ENCODE assay signal across 8 cellular contexts in the genomic region with DNA sequence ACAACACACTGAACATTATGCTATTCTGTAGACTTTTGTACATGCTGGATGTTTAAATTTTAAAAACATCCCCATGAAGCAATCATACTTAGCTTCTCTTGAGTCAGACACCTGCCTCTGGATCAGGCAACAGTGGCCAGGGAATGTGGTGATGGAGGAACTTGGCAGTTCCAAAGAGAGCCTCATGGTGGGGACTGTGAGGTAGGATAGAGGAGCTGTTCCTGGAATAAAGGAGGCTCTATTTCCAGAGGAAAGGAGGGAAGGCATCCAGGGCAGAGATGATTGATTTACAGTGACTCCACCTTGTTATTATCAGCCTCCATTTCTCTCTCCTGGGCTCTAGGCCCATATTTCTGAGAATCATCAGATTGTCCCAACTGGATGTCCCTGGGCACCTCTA. TPM values are rescaled to one million over a fixed set of nuclear protein-coding genes. Genes with fewer than 3 reads are reported as not detected.
A peak's percentile ranks its signal among the peaks of the same experiment; 100 is the strongest.
DNase-seq lines count a peak whose midpoint lies in the region; ATAC-seq and TF ChIP-seq lines count a peak whose summit lies in the region.

No MANE protein-coding gene starts in this region.

- no peaks in the 10 kb centered on the region for H3K4me1 ChIP-seq in Karpas-422 (ENCODE audit: low read length)

- H3K27ac ChIP-seq in Karpas-422 (ENCODE audit: low read length), result no peak overlapping the region

- H3K4me2 ChIP-seq in Karpas-422 (ENCODE audit: low read depth, low read length, poor library complexity, severe bottlenecking), result no peak overlapping the region

- no peak overlapping the region for H3K4me3 ChIP-seq in AG10803 (ENCODE audit: low read length)
- H3K4me3 ChIP-seq in Karpas-422 (ENCODE audit: low read length), result no peak overlapping the region

- H3K9me2 ChIP-seq in Karpas-422 (replicated peaks; ENCODE audit: insufficient read depth, low read length), result no peaks in the 10 kb centered on the region

- H3K27me3 ChIP-seq in Karpas-422 (ENCODE audit: low read length), result no peaks in the 10 kb centered on the region

- no peaks in the 10 kb centered on the region for H3K9me3 ChIP-seq in Karpas-422 (ENCODE audit: low read length)

- H3K79me2 ChIP-seq in Karpas-422 (ENCODE audit: low read length), result no peaks in the 10 kb centered on the region

- no peak overlapping the region for H3K9ac ChIP-seq in Karpas-422 (ENCODE audit: low read length)

- ATAC-seq in HG02840 (IDR thresholded peaks at IDR 0.05; ENCODE audit: low FRiP score, unreplicated experiment), result no peak
- no peak for ATAC-seq in GM21717 (IDR thresholded peaks at IDR 0.05; ENCODE audit: unreplicated experiment)

- H4K20me1 ChIP-seq in Karpas-422 (ENCODE audit: insufficient read depth, low read depth, low read length), result no peaks in the 10 kb centered on the region

- DNase-seq in AG10803 (ENCODE audit: low read depth) (peak; percentile 29), M059J (ENCODE audit: low read depth) (peak; percentile 54), cerebellar cortex (ENCODE audit: low spot score) (peak; percentile 47), medulla oblongata (ENCODE audit: extremely low spot score) (peak; percentile 40), NOMO-1 (lab: John Stamatoyannopoulos, UW; ENCODE audit: unreplicated experiment in 2 of 2) (no peak), Karpas-422 (no peak)

- H2AFZ ChIP-seq in Karpas-422 (ENCODE audit: low read length), result no peak overlapping the region

- no peaks in the 10 kb centered on the region for H3K36me3 ChIP-seq in Karpas-422 (ENCODE audit: insufficient read depth, low read length)

- peak; percentile 53 for TF ChIP-seq CTCF in AG10803 (conservative IDR thresholded peaks at IDR 0.05; ENCODE audit: low read length)

RNA-seq across cellular contexts. Expression of gene ABHD17C, which starts 35.0 kb away (rescaled TPM):
- total RNA-seq in M059J (2014; rRNA removed; shearing (Covaris generic)), result 3.2 and 7.2 TPM in 2 replicates
- total RNA-seq in Karpas-422 (2014; rRNA removed; shearing (Covaris generic); ENCODE audit: low replicate concordance), result 0.48 and 1.4 TPM in 2 replicates

Comparison
In these comparisons a context has a peak if more than half of its experiments do, and no peak if none do; other contexts are left out.
1. DNase-seq: peak in AG10803 (single experiment), M059J (single experiment), cerebellar cortex (single experiment) and medulla oblongata (single experiment); none in NOMO-1 (0 of 2) and Karpas-422 (single experiment).